In genomic region chr2:235709124-235709813, GRCh38 we compare ENCODE assay signal across 14 cellular contexts.
A peak's percentile ranks its signal among the peaks of the same experiment; 100 is the strongest.
DNase-seq lines count a peak whose midpoint lies in the region; ATAC-seq and TF ChIP-seq lines count a peak whose summit lies in the region.
"Had no signal": no experiment of that assay in that cellular context is flagged by ENCODE, and none has a peak within 500 bp of the region (broad histone marks: within the 10 kb centered on the region; RNA-seq: fewer than 3 reads in every experiment).

No MANE protein-coding gene starts in this region.

- H3K36me3 ChIP-seq in mucosa of rectum (ENCODE audit: control insufficient read depth in 2 of 2, insufficient read depth in 2 of 2, low read length in 2 of 2) (peaks cover 6 to 13% of the 10 kb centered on the region in 2 donors), vagina (no peaks in the 10 kb centered on the region)

- peak overlapping the region in 1 of 2 donors; percentile 23 for H3K4me3 ChIP-seq in mucosa of rectum (ENCODE audit: low read length in 2 of 2)
- no peak overlapping the region for H3K4me3 ChIP-seq in vagina
- H3K4me3 ChIP-seq: testis had no signal

- TF ChIP-seq POLR2A in vagina (IDR thresholded peaks at IDR 0.05): no peak
- TF ChIP-seq POLR2A in erythroblast (IDR thresholded peaks at IDR 0.05; ENCODE audit: low read length): no peak

- H3K27me3 ChIP-seq in mucosa of rectum (ENCODE audit: control insufficient read depth in 2 of 2, insufficient read depth in 2 of 2, low read length in 2 of 2) (no peaks in the 10 kb centered on the region), vagina (no peaks in the 10 kb centered on the region)
- H3K27me3 ChIP-seq: testis had no signal

- TF ChIP-seq CTCF in vagina (IDR thresholded peaks at IDR 0.05): no peak

- H3K9me3 ChIP-seq in mucosa of rectum (ENCODE audit: control insufficient read depth in 2 of 2, low read length in 2 of 2) (no peaks in the 10 kb centered on the region), vagina (no peaks in the 10 kb centered on the region)
- H3K9me3 ChIP-seq: testis had no signal

- peak; percentile 57 for DNase-seq in ACHN
- DNase-seq in LoVo (ENCODE audit: low spot score): peak; percentile 95
- peak; percentile 18 for DNase-seq in dermis blood vessel endothelial cell
- DNase-seq in cerebellum (ENCODE audit: low spot score): no peak
- DNase-seq in vagina (ENCODE audit: extremely low spot score in 2 of 2): no peak
- DNase-seq in erythroblast (lab: John Stamatoyannopoulos, UW): no peak
- DNase-seq: activated CD4-positive, alpha-beta T cell treated with anti-CD3 and anti-CD28 coated beads for 48 hours; activated naive CD4-positive, alpha-beta T cell treated with Interleukin-2 at 50 U/mL for 16 hours; occipital lobe; SHP77 treated with DMSO at 0.1 percent for 48 hours; stimulated activated CD4-positive, alpha-beta T cell treated with anti-CD3 and anti-CD28 coated beads, Interleukin-4, amount 100 ng/mL, for 4 hours; testis had no signal

- in situ Hi-C loops in ACHN (cut with HindIII; ENCODE audit: low pct_ligation_motif_present, low pct_unique_long_range_greater_than_20kb, low sequenced_read_pairs): no loop called here

- H3K9ac ChIP-seq in mucosa of rectum (ENCODE audit: low read depth in 1 of 2, low read length in 2 of 2): peak overlapping the region in 1 of 2 donors; percentile 45

- peaks cover 26 to 34% of the 10 kb centered on the region in 2 donors for H3K4me1 ChIP-seq in mucosa of rectum (ENCODE audit: control insufficient read depth in 2 of 2, insufficient read depth in 2 of 2, low read length in 2 of 2)
- H3K4me1 ChIP-seq in vagina: no peaks in the 10 kb centered on the region
- H3K4me1 ChIP-seq: testis had no signal

- ATAC-seq in HG02885 (IDR thresholded peaks at IDR 0.05; ENCODE audit: poor library complexity, unreplicated experiment): no peak

- intact Hi-C loops in vagina (cut with DNase I): no loop called here

- H3K27ac ChIP-seq in mucosa of rectum (ENCODE audit: low read depth in 2 of 2, low read length in 2 of 2) (peak overlapping the region; percentile 84 to 89), vagina (no peak overlapping the region)
- H3K27ac ChIP-seq: testis had no signal

Comparison
In these comparisons a context has a peak if more than half of its experiments do, and no peak if none do; other contexts are left out.
1. DNase-seq: peak in ACHN (single experiment), LoVo (single experiment) and dermis blood vessel endothelial cell (single experiment); none in cerebellum (single experiment), vagina (0 of 2) and erythroblast (0 of 2).